In genomic region chr1:228453022-228453560, GRCh38 we compare ENCODE assay signal across 32 cellular contexts. TPM values are rescaled to one million over a fixed set of nuclear protein-coding genes. Genes with fewer than 3 reads are reported as not detected.
DNase-seq lines count a peak whose midpoint lies in the region; ATAC-seq, FAIRE-seq and TF ChIP-seq lines count a peak whose summit lies in the region.
"Had no signal": no experiment of that assay in that cellular context is flagged by ENCODE, and none has a peak within 500 bp of the region (broad histone marks: within the 10 kb centered on the region; RNA-seq: fewer than 3 reads in every experiment).

No MANE protein-coding gene starts in this region.

- peaks cover 44% of the 10 kb centered on the region for H3F3A ChIP-seq in PC-9 (ENCODE audit: insufficient read depth, low read depth)

- H3K4me3 Mint-ChIP-seq in Caco-2 (ENCODE audit: unreplicated experiment) (no peak overlapping the region), neural crest cell (peak overlapping the region; percentile 73)
- H3K4me3 Mint-ChIP-seq: activated naive CD4-positive, alpha-beta T cell treated with anti-CD3 and anti-CD28 coated beads, Interleukin-2, amount 50 U/mL, for 24 hours; endodermal cell; GM23338; stimulated activated memory B cell treated with anti-CD40 and anti-IgM and Interleukin-4, amounts not matched to agents 10 μg/mL and 1 μg/mL and 100 μg/mL, for 72 hours had no signal

- no peak for TF ChIP-seq RAD21 in A549 (conservative IDR thresholded peaks at IDR 0.05 in 1 of 2, IDR thresholded peaks at IDR 0.05 in 1 of 2)

- ATAC-seq in A549 = no peak; a peak in 1 of 6 replicates
- ATAC-seq in GM21825 (IDR thresholded peaks at IDR 0.05; ENCODE audit: unreplicated experiment) = no peak
- ATAC-seq: GM23338; stimulated activated memory B cell treated with anti-CD40 and anti-IgM and Interleukin-4, amounts not matched to agents 10 μg/mL and 1 μg/mL and 100 μg/mL, for 72 hours had no signal

- no peak for TF ChIP-seq EP300 in A549 (IDR thresholded peaks at IDR 0.05)

- H3K4me3 ChIP-seq in A549 = no peak overlapping the region
- H3K4me3 ChIP-seq in Caco-2 (ENCODE audit: low read depth, low read length) = no peak overlapping the region
- no peak overlapping the region for H3K4me3 ChIP-seq in PC-9
- H3K4me3 ChIP-seq: ascending aorta, esophagus muscularis mucosa, GM23338, hepatocyte had no signal

- WGBS in A549 (ENCODE audit: missing lambda C conversion rate) = 62% methylated on average over 9 of the region's 10 CpGs

- H3K4me2 ChIP-seq in A549 (peak overlapping the region; percentile 43), PC-9 (peak overlapping the region; percentile 29)
- H3K4me2 ChIP-seq: GM23338, hepatocyte, SK-N-SH had no signal

- H3K9me2 ChIP-seq in PC-9 (ENCODE audit: insufficient read depth) = no peaks in the 10 kb centered on the region
- H3K9me2 ChIP-seq: SK-N-SH had no signal

- peak overlapping the region; percentile 47 for H3K27ac Mint-ChIP-seq in Caco-2 (ENCODE audit: unreplicated experiment)
- peak overlapping the region; percentile 68 for H3K27ac Mint-ChIP-seq in neural crest cell (ENCODE audit: unreplicated experiment)
- H3K27ac Mint-ChIP-seq: activated naive CD4-positive, alpha-beta T cell treated with anti-CD3 and anti-CD28 coated beads, Interleukin-2, amount 50 U/mL, for 24 hours; endodermal cell; GM23338; progenitor cell of endocrine pancreas; stimulated activated memory B cell treated with anti-CD40 and anti-IgM and Interleukin-4, amounts not matched to agents 10 μg/mL and 1 μg/mL and 100 μg/mL, for 72 hours had no signal

- H3K4me1 ChIP-seq in A549 = peaks cover 19% of the 10 kb centered on the region
- peaks cover 35% of the 10 kb centered on the region for H3K4me1 ChIP-seq in Caco-2
- H3K4me1 ChIP-seq in PC-9 (replicated peaks; ENCODE audit: insufficient read depth) = peaks cover 46% of the 10 kb centered on the region

- no peaks in the 10 kb centered on the region for H3K9me3 Mint-ChIP-seq in Caco-2 (ENCODE audit: unreplicated experiment)
- H3K9me3 Mint-ChIP-seq in neural crest cell = no peaks in the 10 kb centered on the region
- H3K9me3 Mint-ChIP-seq: activated naive CD4-positive, alpha-beta T cell treated with anti-CD3 and anti-CD28 coated beads, Interleukin-2, amount 50 U/mL, for 24 hours; endodermal cell; GM23338; stimulated activated memory B cell treated with anti-CD40 and anti-IgM and Interleukin-4, amounts not matched to agents 10 μg/mL and 1 μg/mL and 100 μg/mL, for 72 hours had no signal

- FAIRE-seq in A549 (lab: Jason Lieb, UNC) = no peak
- FAIRE-seq: D721Med, frontal cortex, GM12891 had no signal

- no peak for DNase-seq in A549 (ENCODE audit: low read depth in 1 of 2, low spot score in 1 of 2)
- no peak for DNase-seq in Caco-2
- no peak for DNase-seq in PC-9
- no peak for DNase-seq in neural crest cell (ENCODE audit: low read depth, low spot score)
- no peak for DNase-seq in pons (ENCODE audit: low spot score)
- no peak for DNase-seq in NCI-H2081 treated with DMSO at 0.1 percent for 48 hours (lab: John Stamatoyannopoulos, UW)
- DNase-seq: activated CD4-positive, alpha-beta T cell treated with anti-CD3 and anti-CD28 coated beads for 1 hour; CD4-positive, CD25-positive, alpha-beta regulatory T cell; cortex of kidney; EL; endodermal cell; left cardiac atrium; NCI-H1417; NCI-H2029 treated with DMSO at 0.1 percent for 48 hours; NCI-H345; NCI-H748 treated with DMSO at 0.1 percent for 48 hours; SK-N-SH; stimulated activated CD4-positive, alpha-beta T cell treated with anti-CD3 and anti-CD28 coated beads, Interleukin-4, amount 100 ng/mL, for 24 hours; T-helper 2 cell had no signal

- BruUV-seq in Caco-2 (replicated peaks; lab: Mats Ljungman, UMichigan) = no TSS peak
- BruUV-seq in PC-9 (replicated peaks; lab: Mats Ljungman, UMichigan) = no TSS peak

- TF ChIP-seq POLR2A in A549 (IDR thresholded peaks at IDR 0.05; ENCODE audit: low read length) = no peak

- CTCF ChIA-PET in A549 (lab: Yijun Ruan, JAX) (interaction anchor here (1.4 kb wide), 1 partner anchor 22 kb away, joined by 4 read pairs; no protein-coding TSS in a partner anchor), Caco-2 (lab: Charles Lee) (interaction anchor here (0.5 kb wide), 1 partner anchor 115 kb away, joined by 3 read pairs; no protein-coding TSS in a partner anchor), PC-9 (lab: Charles Lee) (no interaction called here)

- H3K36me3 Mint-ChIP-seq in Caco-2 (ENCODE audit: insufficient read depth, unreplicated experiment) (peaks cover 49% of the 10 kb centered on the region), neural crest cell (ENCODE audit: low read depth) (peaks cover 13% of the 10 kb centered on the region)

- no peaks in the 10 kb centered on the region for H3K27me3 Mint-ChIP-seq in Caco-2 (ENCODE audit: insufficient read depth, unreplicated experiment)
- H3K27me3 Mint-ChIP-seq in neural crest cell (ENCODE audit: low read depth) = peaks cover 5% of the 10 kb centered on the region
- H3K27me3 Mint-ChIP-seq: activated naive CD4-positive, alpha-beta T cell treated with anti-CD3 and anti-CD28 coated beads, Interleukin-2, amount 50 U/mL, for 24 hours; progenitor cell of endocrine pancreas had no signal

- intact Hi-C loops in Caco-2 (cut with micrococcal nuclease; ENCODE audit: unreplicated experiment) (no loop called here), PC-9 (cut with micrococcal nuclease; ENCODE audit: unreplicated experiment) (no loop called here)

- no peak overlapping the region for H2AFZ ChIP-seq in PC-9
- H2AFZ ChIP-seq: GM23338, hepatocyte had no signal

- H3K79me2 ChIP-seq in PC-9 (ENCODE audit: low read depth) = peaks cover 16% of the 10 kb centered on the region

- H3K27ac ChIP-seq in A549 = peak overlapping the region in 1 of 2 experiments; percentile 75; a peak in 3 of 6 replicates
- peak overlapping the region; percentile 70 for H3K27ac ChIP-seq in PC-9
- H3K27ac ChIP-seq: ascending aorta, esophagus muscularis mucosa, hepatocyte had no signal

- H3K4me1 Mint-ChIP-seq in Caco-2 (ENCODE audit: low read depth, unreplicated experiment) (peaks cover 32% of the 10 kb centered on the region), neural crest cell (peaks cover 36% of the 10 kb centered on the region)

- H4K20me1 ChIP-seq in PC-9 (ENCODE audit: insufficient read depth) = no peaks in the 10 kb centered on the region

- H3K9me3 ChIP-seq in A549 (no peaks in the 10 kb centered on the region), Caco-2 (no peaks in the 10 kb centered on the region), PC-9 (ENCODE audit: insufficient read depth, low read depth) (no peaks in the 10 kb centered on the region)
- H3K9me3 ChIP-seq: ascending aorta, esophagus muscularis mucosa, SK-N-SH had no signal

- POLR2A ChIA-PET in A549 (lab: Yijun Ruan, JAX) (no interaction called here), Caco-2 (lab: Charles Lee) (no interaction called here), PC-9 (lab: Charles Lee; ENCODE audit: unreplicated experiment) (interaction anchor here (0.6 to 0.7 kb wide), 2 partner anchors 28 to 75 kb away, joined by 3 to 8 read pairs; no protein-coding TSS in a partner anchor)

- H3K36me3 ChIP-seq in Caco-2 (ENCODE audit: control insufficient read depth, insufficient read depth, low read length) (no peaks in the 10 kb centered on the region), PC-9 (ENCODE audit: low read depth) (no peaks in the 10 kb centered on the region)
- H3K36me3 ChIP-seq: ascending aorta, esophagus muscularis mucosa had no signal

- H3K27me3 ChIP-seq in Caco-2 (replicated peaks; ENCODE audit: control insufficient read depth, insufficient read depth, low read length) (no peaks in the 10 kb centered on the region), PC-9 (ENCODE audit: insufficient read depth, low read depth) (no peaks in the 10 kb centered on the region)
- H3K27me3 ChIP-seq: ascending aorta, hepatocyte had no signal

- TF ChIP-seq CTCF in A549 (IDR thresholded peaks at IDR 0.05) (no peak), Caco-2 (IDR thresholded peaks at IDR 0.05; ENCODE audit: insufficient read depth in 1 of 2, low read depth in 1 of 2, low read length in 1 of 2, severe bottlenecking in 1 of 2, unreplicated experiment in 1 of 2) (no peak), PC-9 (conservative IDR thresholded peaks at IDR 0.05) (no peak), neural crest cell (conservative IDR thresholded peaks at IDR 0.05) (no peak)

TF ChIP-seq in A549, 52 proteins besides CTCF, POLR2A, EP300 and RAD21 (continues in another document):
- no peak for TF ChIP-seq CHD4 (IDR thresholded peaks at IDR 0.05; ENCODE audit: borderline replicate concordance)
- no peak for TF ChIP-seq TFCP2L1 (CRISPR knock-in tag; IDR thresholded peaks at IDR 0.05)
- TF ChIP-seq ZC3H11A (IDR thresholded peaks at IDR 0.05) = no peak
- TF ChIP-seq EHMT2 (IDR thresholded peaks at IDR 0.05; ENCODE audit: low read depth) = no peak
- no peak for TF ChIP-seq SMC3 (IDR thresholded peaks at IDR 0.05)
- TF ChIP-seq JUNB (IDR thresholded peaks at IDR 0.05) = no peak
- no peak for TF ChIP-seq PHF8 (IDR thresholded peaks at IDR 0.05; ENCODE audit: borderline replicate concordance, low read depth)
- no peak for TF ChIP-seq KDM5A (IDR thresholded peaks at IDR 0.05)
- TF ChIP-seq POLR2AphosphoS2 (conservative IDR thresholded peaks at IDR 0.05; ENCODE audit: low read length) = no peak

RNA-seq across cellular contexts. Expression of gene RNF187, which starts 34.1 kb away (rescaled TPM):
- polyA plus RNA-seq in A549 (2011; rRNA removed) = 63.9 and 82.8 TPM in 2 replicates
- 54.8 and 62.8 TPM in 2 replicates for polyA plus RNA-seq in A549 (2012; cell fraction: cytosol; rRNA removed)
- 45.0 and 45.5 TPM in 2 replicates for polyA plus RNA-seq in A549 (2012; cell fraction: nucleus; rRNA removed)
- 52.7 to 67.5 TPM (median 64.5 TPM) in 3 replicates for polyA plus RNA-seq in A549 (2017; fragmentation: RNase III; extraction: RNeasy Plus Mini Kit Qiagen cat#74134 plus additional on column Dnase treatment)
- polyA minus RNA-seq in A549 (2011; rRNA and poly(A)+ RNA removed) = 60.3 and 74.0 TPM in 2 replicates
- total RNA-seq in Caco-2 (2022) = 128 and 164 TPM in 2 replicates
- 182 and 227 TPM in 2 replicates for total RNA-seq in PC-9 (2021)
- 117 and 129 TPM in 2 replicates for total RNA-seq in neural crest cell

RNA-seq across cellular contexts. Expression of gene TRIM17, which starts 36.4 kb away (rescaled TPM):
- polyA plus RNA-seq in A549 (2011; rRNA removed) (not detected in 2 replicates), A549 (2017; fragmentation: RNase III; extraction: RNeasy Plus Mini Kit Qiagen cat#74134 plus additional on column Dnase treatment) (not detected in 3 replicates)
- not detected in 2 replicates for polyA plus RNA-seq in A549 (2012; cell fraction: cytosol; rRNA removed)
- 0.04 TPM in 1 of 2 replicates, not detected in the other for polyA plus RNA-seq in A549 (2012; cell fraction: nucleus; rRNA removed)
- not detected in 2 replicates for polyA minus RNA-seq in A549 (2011; rRNA and poly(A)+ RNA removed)
- total RNA-seq in Caco-2 (2022) (4.0 and 4.5 TPM in 2 replicates), PC-9 (2021) (47.4 and 55.5 TPM in 2 replicates), neural crest cell (4.7 and 6.3 TPM in 2 replicates)
- total RNA-seq: ascending aorta, esophagus muscularis mucosa, lung microvascular endothelial cell, MCF 10A had no signal

RNA-seq across cellular contexts. Expression of gene TRIM11, which starts 46.5 kb away (rescaled TPM):
- 9.3 and 9.9 TPM in 2 replicates for polyA plus RNA-seq in A549 (2011; rRNA removed)
- 12.2 and 16.1 TPM in 2 replicates for polyA plus RNA-seq in A549 (2012; cell fraction: cytosol; rRNA removed)
- 41.5 and 54.1 TPM in 2 replicates for polyA plus RNA-seq in A549 (2012; cell fraction: nucleus; rRNA removed)
- 18.8 to 20.1 TPM (median 20.1 TPM) in 3 replicates for polyA plus RNA-seq in A549 (2017; fragmentation: RNase III; extraction: RNeasy Plus Mini Kit Qiagen cat#74134 plus additional on column Dnase treatment)
- polyA minus RNA-seq in A549 (2011; rRNA and poly(A)+ RNA removed) = 15.7 and 16.0 TPM in 2 replicates
- 48.3 and 51.7 TPM in 2 replicates for total RNA-seq in Caco-2 (2022)
- 76.5 and 78.2 TPM in 2 replicates for total RNA-seq in PC-9 (2021)
- total RNA-seq in neural crest cell = 38.4 and 45.3 TPM in 2 replicates
